In the genomic region with DNA sequence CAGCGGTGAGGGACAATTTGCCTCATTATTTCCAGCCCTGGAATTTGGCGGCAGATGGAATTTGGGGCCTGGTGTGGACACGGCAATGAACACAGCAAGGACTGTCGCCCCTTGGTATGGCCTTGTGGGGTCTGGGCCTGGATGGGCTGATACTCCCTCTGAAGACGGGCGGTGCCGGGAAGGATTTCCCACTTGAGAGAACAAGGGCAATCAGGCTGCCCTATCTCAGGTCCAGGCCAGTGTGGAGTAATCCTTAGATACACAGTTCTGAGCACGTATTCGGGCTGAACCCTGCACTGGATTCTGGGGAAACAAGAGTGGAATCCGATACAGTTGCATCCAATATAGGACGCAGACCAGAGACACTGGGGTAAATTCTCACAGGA, we compare ENCODE assay signal across 25 cellular contexts.
"Had no signal": no experiment of that assay in that cellular context is flagged by ENCODE, and none has a peak within 500 bp of the region (broad histone marks: within the 10 kb centered on the region; RNA-seq: fewer than 3 reads in every experiment).

No MANE protein-coding gene starts in this region.

- DNase-seq: activated CD4-positive, alpha-beta T cell treated with anti-CD3 and anti-CD28 coated beads for 4 hours; activated CD8-positive, alpha-beta T cell treated with anti-CD3 and anti-CD28 coated beads, Interleukin-2, amount 10 ng/mL, durations not matched to agents 7 days and 5 days; activated effector memory CD4-positive, alpha-beta T cell treated with Interleukin-2 at 50 U/mL for 16 hours; activated naive CD4-positive, alpha-beta T cell; activated T-cell treated with anti-CD3 and anti-CD28 coated beads, Interleukin-2, amount 50 U/mL, for 24 hours; body of pancreas; central memory CD4-positive, alpha-beta T cell; MG63; MV-4-11; NCI-H1092 treated with DMSO at 0.1 percent for 48 hours; NCI-H1417 treated with DMSO at 0.1 percent for 48 hours; NCI-H1694; NCI-H2029; NCI-H2107; NCI-H2171 treated with DMSO at 0.1 percent for 48 hours; NCI-H226; NCI-H526; NCI-H82; NK-92 treated with Interleukin-12 subunit alpha and Interleukin-12 subunit beta, amount 100 ng/mL, for 24 hours; OCI-M1; Right ventricle myocardium superior had no signal

- H3K36me3 ChIP-seq: ascending aorta, MG63 had no signal

- H3K27me3 ChIP-seq: ascending aorta, body of pancreas, MG63 had no signal

- H3K4me3 ChIP-seq: ascending aorta, body of pancreas, MG63 had no signal

- H3K4me1 ChIP-seq: body of pancreas had no signal

- FAIRE-seq: bronchial epithelial cell had no signal

- H3K9me3 ChIP-seq: ascending aorta, body of pancreas, MG63 had no signal

- ATAC-seq: activated CD4-positive, CD25-positive, alpha-beta regulatory T cell treated with anti-CD3 and anti-CD28 coated beads, Interleukin-2, amount 50 U/mL, for 24 hours; activated CD8-positive, alpha-beta T cell treated with anti-CD3 and anti-CD28 coated beads, Interleukin-2, amount 10 ng/mL, durations not matched to agents 7 days and 5 days; body of pancreas; Panc1 had no signal

- H3K27ac ChIP-seq: ascending aorta, body of pancreas had no signal
